In genomic region chrX:53422915-53423268, GRCh38 we compare ENCODE assay signal across 8 cellular contexts. TPM values are rescaled to one million over a fixed set of nuclear protein-coding genes. Genes with fewer than 3 reads are reported as not detected.
A peak's percentile ranks its signal among the peaks of the same experiment; 100 is the strongest.
DNase-seq lines count a peak whose midpoint lies in the region; ATAC-seq and TF ChIP-seq lines count a peak whose summit lies in the region.

No MANE protein-coding gene starts in this region.

- peak overlapping the region; percentile 62 to 94 (median 68) for H3K4me3 ChIP-seq in esophagus muscularis mucosa
- peak overlapping the region; percentile 81 for H3K4me3 ChIP-seq in parathyroid adenoma (ENCODE audit: low read depth, low read length)

- H2AFZ ChIP-seq in parathyroid adenoma, result peak overlapping the region; percentile 75

- TF ChIP-seq POLR2A in esophagus muscularis mucosa (IDR thresholded peaks at IDR 0.05; ENCODE audit: low read depth), result no peak

- H3K9ac ChIP-seq in ES-I3 (ENCODE audit: low read depth, low read length) (peak overlapping the region; percentile 83), parathyroid adenoma (no peak overlapping the region)

- no peak for TF ChIP-seq EP300 in esophagus muscularis mucosa (IDR thresholded peaks at IDR 0.05)

- 4% methylated on average over 14 of the region's 14 CpGs for WGBS in esophagus muscularis mucosa

- H3K36me3 ChIP-seq in ES-I3 (ENCODE audit: insufficient read depth, low read length) (no peaks in the 10 kb centered on the region), esophagus muscularis mucosa (no peaks in the 10 kb centered on the region), parathyroid adenoma (ENCODE audit: control insufficient read depth, insufficient read depth, low read length) (no peaks in the 10 kb centered on the region)

- H3K27ac ChIP-seq in RWPE1 (peak overlapping the region; percentile 94), esophagus muscularis mucosa (replicated peaks in 1 of 4) (peak overlapping the region; percentile 87 to 94 (median 90)), parathyroid adenoma (peak overlapping the region; percentile 81)

- H3K4me2 ChIP-seq in parathyroid adenoma (ENCODE audit: low read length), result peak overlapping the region; percentile 79

- CTCF ChIA-PET in RWPE1 (lab: Yijun Ruan, JAX), result interaction anchor here (0.6 kb wide), 2 partner anchors 11 to 116 kb away, joined by 3 read pairs; no protein-coding TSS in a partner anchor

- POLR2A ChIA-PET in RWPE1 (lab: Yijun Ruan, JAX; ENCODE audit: low non-redundant PET), result no interaction called here

- peaks cover 6% of the 10 kb centered on the region for H3K79me2 ChIP-seq in parathyroid adenoma

- ATAC-seq in HG03095 (IDR thresholded peaks at IDR 0.05; ENCODE audit: unreplicated experiment), result no peak

- H3K9me3 ChIP-seq in ES-I3 (ENCODE audit: control insufficient read depth, insufficient read depth, low read length), result no peaks in the 10 kb centered on the region
- H3K9me3 ChIP-seq in esophagus muscularis mucosa, result no peaks in the 10 kb centered on the region
- no peaks in the 10 kb centered on the region for H3K9me3 ChIP-seq in parathyroid adenoma (ENCODE audit: control insufficient read depth, low read length)

- TF ChIP-seq CTCF in RWPE1 (conservative IDR thresholded peaks at IDR 0.05; ENCODE audit: low read depth), result no peak
- TF ChIP-seq CTCF in esophagus muscularis mucosa (IDR thresholded peaks at IDR 0.05), result no peak
- no peak for TF ChIP-seq CTCF in parathyroid adenoma (IDR thresholded peaks at IDR 0.05)

- intact Hi-C loops in esophagus muscularis mucosa (cut with DNase I), result loop anchor here (10.0 kb wide), 1 partner anchor 198 kb away; the partner anchor contains the start of gene KDM5C

- no peaks in the 10 kb centered on the region for H3K4me1 ChIP-seq in ES-I3 (ENCODE audit: insufficient read depth, low read length)
- peaks cover 15 to 28% (median 24%) of the 10 kb centered on the region in 4 donors for H3K4me1 ChIP-seq in esophagus muscularis mucosa
- H3K4me1 ChIP-seq in parathyroid adenoma, result peaks cover 3% of the 10 kb centered on the region

- H3K27me3 ChIP-seq in esophagus muscularis mucosa (no peaks in the 10 kb centered on the region), parathyroid adenoma (ENCODE audit: control insufficient read depth, insufficient read depth, low read length) (no peaks in the 10 kb centered on the region)

- DNase-seq in RWPE1 (ENCODE audit: low spot score) (no peak), esophagus muscularis mucosa (ENCODE audit: extremely low spot score) (no peak), HT-29 (ENCODE audit: low spot score) (no peak), NCI-H524 (lab: John Stamatoyannopoulos, UW) (no peak), HPDE6-E6E7 (ENCODE audit: extremely low spot score) (no peak)

RNA-seq across cellular contexts. Expression of gene RIBC1, which starts 0.2 kb away (rescaled TPM):
- 1 to 10 TPM in 1 of 4 donors, under 1 TPM in 3; 0.40 to 1.7 (median 0.62) TPM for total RNA-seq in esophagus muscularis mucosa
- 2.6 and 3.4 TPM in 2 replicates for total RNA-seq in HT-29 (2014; rRNA removed; shearing (Covaris generic))

RNA-seq across cellular contexts. Expression of gene SMC1A, which starts 0.4 kb away (rescaled TPM):
- total RNA-seq in esophagus muscularis mucosa, result 10 to 100 TPM; 32.8 to 52.0 (median 36.5) TPM
- total RNA-seq in HT-29 (2014; rRNA removed; shearing (Covaris generic)), result 55.4 and 56.4 TPM in 2 replicates

RNA-seq across cellular contexts. Expression of gene HSD17B10, which starts 11.3 kb away (rescaled TPM):
- 100 to 1,000 TPM in 2 of 4 donors, 10 to 100 TPM in 2; 72.7 to 105 (median 94.3) TPM for total RNA-seq in esophagus muscularis mucosa
- total RNA-seq in HT-29 (2014; rRNA removed; shearing (Covaris generic)), result 182 and 190 TPM in 2 replicates
